22 cellular contexts compared by ENCODE assay signal in the genomic region with DNA sequence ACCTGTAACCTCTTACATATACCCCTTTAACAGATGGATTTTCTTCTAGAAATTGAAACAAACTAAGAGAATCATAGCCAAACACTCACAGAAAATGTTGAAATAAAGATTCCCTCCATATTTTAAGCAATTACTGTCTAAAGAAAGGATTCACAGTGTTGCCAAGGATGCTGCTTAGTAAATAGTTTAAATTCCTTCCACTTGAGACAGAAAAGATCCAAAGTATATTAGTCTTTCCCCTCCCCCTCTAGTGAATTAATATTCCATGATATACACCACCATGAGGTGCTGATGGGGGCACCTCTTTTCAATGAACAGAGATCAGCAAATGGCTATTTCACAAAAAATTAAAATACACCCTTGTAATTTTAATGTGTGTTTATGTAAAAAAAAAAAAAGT.
DNase-seq lines count a peak whose midpoint lies in the region; ATAC-seq, FAIRE-seq and TF ChIP-seq lines count a peak whose summit lies in the region.
"Had no signal": no experiment of that assay in that cellular context is flagged by ENCODE, and none has a peak within 500 bp of the region (broad histone marks: within the 10 kb centered on the region; RNA-seq: fewer than 3 reads in every experiment).

No MANE protein-coding gene starts in this region.

- TF ChIP-seq EP300 in HepG2 (IDR thresholded peaks at IDR 0.05; ENCODE audit: low read depth in 2 of 2, low read length in 2 of 2) (no peak), HepG2 (CRISPR knock-in tag; IDR thresholded peaks at IDR 0.05; ENCODE audit: borderline replicate concordance) (no peak)

- in situ Hi-C loops in SK-MEL-5 (cut with HindIII; ENCODE audit: low pct_unique_long_range_greater_than_20kb, low sequenced_read_pairs) = no loop called here
- in situ Hi-C loops in HepG2 (cut with HindIII; ENCODE audit: extremely low pct_ligation_motif_present, low pct_unique_long_range_greater_than_20kb) = no loop called here

- TF ChIP-seq RAD21 in HepG2 (CRISPR knock-in tag; IDR thresholded peaks at IDR 0.05) = no peak

- H2AFZ ChIP-seq in neural progenitor cell (replicated peaks) (no peak overlapping the region), HepG2 (ENCODE audit: low read length) (no peak overlapping the region)

- POLR2A ChIA-PET in HepG2 (lab: Yijun Ruan, JAX) = interaction anchor here (1.3 kb wide), 1 partner anchor 13 kb away, joined by 3 read pairs; no protein-coding TSS in a partner anchor

- H3K27me3 Mint-ChIP-seq in neural progenitor cell (ENCODE audit: insufficient read depth, low read depth) = no peaks in the 10 kb centered on the region
- H3K27me3 Mint-ChIP-seq: activated naive CD8-positive, alpha-beta T cell treated with anti-CD3 and anti-CD28 coated beads, Interleukin-2, amount 10 ng/mL, durations not matched to agents 7 days and 5 days; dendritic cell treated with granulocyte-macrophage colony-stimulating factor and Interleukin-4, amounts not matched to agents 40 ng/mL and 50 ng/mL, for 4 days had no signal

- H3K4me2 ChIP-seq in neural progenitor cell = peak overlapping the region; percentile 48
- H3K4me2 ChIP-seq in HepG2 (ENCODE audit: low read depth, low read length) = no peak overlapping the region

- BruUV-seq in HepG2 (replicated peaks; lab: Mats Ljungman, UMichigan) = no TSS peak

- H3K36me3 ChIP-seq in neural progenitor cell (no peaks in the 10 kb centered on the region), HepG2 (replicated peaks in 1 of 2; ENCODE audit: control insufficient read depth in 1 of 2, insufficient read depth in 2 of 2, low read length in 2 of 2) (no peaks in the 10 kb centered on the region)
- H3K36me3 ChIP-seq: breast epithelium, neutrophil, right atrium auricular region, suprapubic skin had no signal

- TF ChIP-seq CTCF in neural progenitor cell (IDR thresholded peaks at IDR 0.05) = peak; percentile 32
- no peak for TF ChIP-seq CTCF in HepG2 (CRISPR knock-in tag; IDR thresholded peaks at IDR 0.05)

- H3K4me3 ChIP-seq in neural progenitor cell (no peak overlapping the region), HepG2 (replicated peaks in 1 of 3; ENCODE audit: insufficient read depth in 1 of 3, low read depth in 2 of 3, low read length in 3 of 3) (no peak overlapping the region)
- H3K4me3 ChIP-seq: breast epithelium, right atrium auricular region, suprapubic skin had no signal

- H3K79me2 ChIP-seq in neural progenitor cell (ENCODE audit: low read depth) = no peaks in the 10 kb centered on the region
- no peaks in the 10 kb centered on the region for H3K79me2 ChIP-seq in HepG2 (ENCODE audit: insufficient read depth, low read length)

- H3K27ac ChIP-seq in neural progenitor cell = no peak overlapping the region
- H3K27ac ChIP-seq in HepG2 (ENCODE audit: extremely low read length, insufficient read depth, low read length) = no peak overlapping the region
- H3K27ac ChIP-seq: breast epithelium, neutrophil, right atrium auricular region, suprapubic skin had no signal

- DNase-seq in AG20443 (ENCODE audit: low spot score) = peak; percentile 12
- peak; percentile 23 for DNase-seq in SK-MEL-5 (ENCODE audit: low read depth, low spot score)
- peak; percentile 1 for DNase-seq in fibroblast of gingiva (ENCODE audit: low read depth)
- DNase-seq in neural progenitor cell (ENCODE audit: low spot score) = no peak
- no peak for DNase-seq in HepG2 (ENCODE audit: low spot score)
- DNase-seq in NCI-H146 (lab: John Stamatoyannopoulos, UW) = no peak
- no peak for DNase-seq in HTR-8/SVneo (ENCODE audit: insufficient read length, low spot score)
- no peak for DNase-seq in midbrain (lab: John Stamatoyannopoulos, UW)
- DNase-seq: activated CD4-positive, CD25-positive, alpha-beta regulatory T cell; activated naive CD8-positive, alpha-beta T cell treated with anti-CD3 and anti-CD28 coated beads, Interleukin-2, amount 10 ng/mL, durations not matched to agents 7 days and 5 days; NCI-H1048; NCI-H2081 treated with DMSO at 0.1 percent for 48 hours; NCI-H526; OCI-M1; SHP77 treated with DMSO at 0.1 percent for 48 hours had no signal

- ATAC-seq in HepG2 = no peak

- no peaks in the 10 kb centered on the region for H3K9me3 Mint-ChIP-seq in neural progenitor cell
- H3K9me3 Mint-ChIP-seq: activated naive CD8-positive, alpha-beta T cell treated with anti-CD3 and anti-CD28 coated beads, Interleukin-2, amount 10 ng/mL, durations not matched to agents 7 days and 5 days; dendritic cell treated with granulocyte-macrophage colony-stimulating factor and Interleukin-4, amounts not matched to agents 40 ng/mL and 50 ng/mL, for 4 days; T-helper 2 cell treated with Interferon-gamma antibody and Interleukin-4, amounts not matched to agents 5 μg/mL and 100 μg/mL, for 36 hours had no signal

- H3K4me3 Mint-ChIP-seq in neural progenitor cell = no peak overlapping the region
- H3K4me3 Mint-ChIP-seq: activated naive CD8-positive, alpha-beta T cell treated with anti-CD3 and anti-CD28 coated beads, Interleukin-2, amount 10 ng/mL, durations not matched to agents 7 days and 5 days; dendritic cell treated with granulocyte-macrophage colony-stimulating factor and Interleukin-4, amounts not matched to agents 40 ng/mL and 50 ng/mL, for 4 days; T-helper 2 cell treated with Interferon-gamma antibody and Interleukin-4, amounts not matched to agents 5 μg/mL and 100 μg/mL, for 36 hours had no signal

- no peak overlapping the region for H3K9ac ChIP-seq in neural progenitor cell
- H3K9ac ChIP-seq in HepG2 (ENCODE audit: insufficient read depth, low read depth, low read length) = no peak overlapping the region

- no peak for FAIRE-seq in HepG2 (lab: Jason Lieb, UNC)
- no peak for FAIRE-seq in HTR-8/SVneo (lab: Jason Lieb, UNC)
- FAIRE-seq: GM18507 had no signal

- H3K4me1 ChIP-seq in neural progenitor cell (peaks cover 33% of the 10 kb centered on the region), HepG2 (ENCODE audit: insufficient read depth, low read length) (peaks cover 9% of the 10 kb centered on the region)
- H3K4me1 ChIP-seq: breast epithelium, suprapubic skin had no signal

- intact Hi-C loops in HepG2 (cut with micrococcal nuclease; ENCODE audit: unreplicated experiment) = no loop called here

- H3K9me3 ChIP-seq in neural progenitor cell (ENCODE audit: low read depth) (no peaks in the 10 kb centered on the region), HepG2 (ENCODE audit: low read length) (no peaks in the 10 kb centered on the region)
- H3K9me3 ChIP-seq: breast epithelium, neutrophil, right atrium auricular region, suprapubic skin had no signal

- no peaks in the 10 kb centered on the region for H3K27me3 ChIP-seq in neural progenitor cell
- H3K27me3 ChIP-seq in HepG2 (ENCODE audit: control insufficient read depth in 1 of 2, insufficient read depth in 2 of 2, low read length in 2 of 2) = no peaks in the 10 kb centered on the region
- H3K27me3 ChIP-seq: breast epithelium, neutrophil, right atrium auricular region, suprapubic skin had no signal

- H3F3A ChIP-seq in neural progenitor cell (ENCODE audit: low read depth) = no peaks in the 10 kb centered on the region

- CTCF ChIA-PET in HepG2 (lab: Yijun Ruan, JAX; ENCODE audit: low intra/inter-chr PET ratio, low total read pairs) = no interaction called here

- peaks cover 33% of the 10 kb centered on the region for H3K4me1 Mint-ChIP-seq in neural progenitor cell
- H3K4me1 Mint-ChIP-seq: activated naive CD8-positive, alpha-beta T cell treated with anti-CD3 and anti-CD28 coated beads, Interleukin-2, amount 10 ng/mL, durations not matched to agents 7 days and 5 days had no signal

- no peak for TF ChIP-seq POLR2A in HepG2 (IDR thresholded peaks at IDR 0.05; ENCODE audit: insufficient read depth in 1 of 2, low read depth in 2 of 2, low read length in 2 of 2)

- peaks cover 1% of the 10 kb centered on the region for H3K36me3 Mint-ChIP-seq in neural progenitor cell
- H3K36me3 Mint-ChIP-seq: activated naive CD8-positive, alpha-beta T cell treated with anti-CD3 and anti-CD28 coated beads, Interleukin-2, amount 10 ng/mL, durations not matched to agents 7 days and 5 days had no signal

- H4K20me1 ChIP-seq in neural progenitor cell (ENCODE audit: low read depth) (no peaks in the 10 kb centered on the region), HepG2 (ENCODE audit: insufficient read depth, low read length) (no peaks in the 10 kb centered on the region)

- peak overlapping the region; percentile 76 for H3K27ac Mint-ChIP-seq in neural progenitor cell
- H3K27ac Mint-ChIP-seq: activated naive CD8-positive, alpha-beta T cell treated with anti-CD3 and anti-CD28 coated beads, Interleukin-2, amount 10 ng/mL, durations not matched to agents 7 days and 5 days; dendritic cell treated with granulocyte-macrophage colony-stimulating factor and Interleukin-4, amounts not matched to agents 40 ng/mL and 50 ng/mL, for 4 days; T-helper 2 cell treated with Interferon-gamma antibody and Interleukin-4, amounts not matched to agents 5 μg/mL and 100 μg/mL, for 36 hours had no signal

TF ChIP-seq in HepG2, 621 proteins besides CTCF, POLR2A, EP300 and RAD21 (continues in another document):
- TF ChIP-seq TFE3 (CRISPR knock-in tag; IDR thresholded peaks at IDR 0.05) (no peak), ZBTB46 (CRISPR knock-in tag; IDR thresholded peaks at IDR 0.05; ENCODE audit: borderline replicate concordance) (no peak)

Comparison
In these comparisons a context has a peak if more than half of its experiments do, and no peak if none do; other contexts are left out.
1. DNase-seq: peak in AG20443 (single experiment), SK-MEL-5 (single experiment) and fibroblast of gingiva (single experiment); none in neural progenitor cell (single experiment), HepG2 (single experiment), NCI-H146 (single experiment), HTR-8/SVneo (single experiment) and midbrain (single experiment).